ENCODE assay signal across 14 cellular contexts in genomic region chr2:17815466-17816184, GRCh38. TPM values are rescaled to one million over a fixed set of nuclear protein-coding genes. Genes with fewer than 3 reads are reported as not detected.
DNase-seq lines count a peak whose midpoint lies in the region; ATAC-seq and TF ChIP-seq lines count a peak whose summit lies in the region.
"Had no signal": no experiment of that assay in that cellular context is flagged by ENCODE, and none has a peak within 500 bp of the region (broad histone marks: within the 10 kb centered on the region; RNA-seq: fewer than 3 reads in every experiment).

No MANE protein-coding gene starts in this region.

- peak overlapping the region; percentile 74 for H3K9ac ChIP-seq in mammary epithelial cell (ENCODE audit: insufficient read depth, low read length)

- H3K27me3 ChIP-seq in mammary epithelial cell (ENCODE audit: insufficient read depth, low read length), result no peaks in the 10 kb centered on the region
- no peaks in the 10 kb centered on the region for H3K27me3 ChIP-seq in MG63
- H3K27me3 ChIP-seq in hepatocyte, result no peaks in the 10 kb centered on the region

- H3K27ac ChIP-seq in mammary epithelial cell (ENCODE audit: insufficient read depth, low read depth, low read length), result peak overlapping the region; percentile 97
- peak overlapping the region in 14 of 21 experiments; percentile 7 to 80 (median 49) for H3K27ac ChIP-seq in skin epidermis
- no peak overlapping the region for H3K27ac ChIP-seq in hepatocyte
- H3K27ac ChIP-seq: thoracic aorta, VCaP had no signal

- H3K4me2 ChIP-seq in mammary epithelial cell (ENCODE audit: insufficient read depth, low read depth, low read length) (peak overlapping the region; percentile 39), hepatocyte (no peak overlapping the region)

- in situ Hi-C loops in mammary epithelial cell (cut with MboI; ENCODE audit: low sequenced_read_pairs in 2 of 2), result no loop called here

- H3K9me3 ChIP-seq in mammary epithelial cell (replicated peaks; ENCODE audit: insufficient read depth, low read length) (no peaks in the 10 kb centered on the region), MG63 (no peaks in the 10 kb centered on the region), hepatocyte (ENCODE audit: low read depth) (no peaks in the 10 kb centered on the region)
- H3K9me3 ChIP-seq: thoracic aorta had no signal

- TF ChIP-seq CTCF in mammary epithelial cell (conservative IDR thresholded peaks at IDR 0.05 in 1 of 2, IDR thresholded peaks at IDR 0.05 in 1 of 2; ENCODE audit: extremely low read depth in 1 of 2, insufficient read depth in 1 of 2, low read depth in 1 of 2, low read length in 2 of 2), result no peak
- TF ChIP-seq CTCF in hepatocyte (IDR thresholded peaks at IDR 0.05; ENCODE audit: poor library complexity), result no peak

- H4K20me1 ChIP-seq in mammary epithelial cell (ENCODE audit: insufficient read depth, low read length) (no peaks in the 10 kb centered on the region), hepatocyte (ENCODE audit: insufficient read depth, poor library complexity, severe bottlenecking) (no peaks in the 10 kb centered on the region)

- H3K4me1 ChIP-seq in mammary epithelial cell (ENCODE audit: insufficient read depth, low read length), result peaks cover 44% of the 10 kb centered on the region
- no peaks in the 10 kb centered on the region for H3K4me1 ChIP-seq in hepatocyte (ENCODE audit: insufficient read depth)

- H3K79me2 ChIP-seq in mammary epithelial cell (ENCODE audit: insufficient read depth, low read length) (no peaks in the 10 kb centered on the region), hepatocyte (no peaks in the 10 kb centered on the region)

- WGBS in mammary epithelial cell (ENCODE audit: low coverage, missing lambda C conversion rate), result 7% methylated on average over 8 of the region's 8 CpGs
- 81% methylated on average over 8 of the region's 8 CpGs for WGBS in hepatocyte (ENCODE audit: low lambda C conversion rate, missing lambda C conversion rate)

- dilution Hi-C loops in mammary epithelial cell (cut with HindIII; ENCODE audit: low sequenced_read_pairs), result no loop called here

- H3K4me3 ChIP-seq in mammary epithelial cell (replicated peaks in 1 of 3; ENCODE audit: insufficient read depth in 1 of 3, low read depth in 2 of 3, low read length in 3 of 3), result no peak overlapping the region
- no peak overlapping the region for H3K4me3 ChIP-seq in skin epidermis
- H3K4me3 ChIP-seq in MG63, result no peak overlapping the region
- H3K4me3 ChIP-seq in hepatocyte, result no peak overlapping the region
- H3K4me3 ChIP-seq: thoracic aorta had no signal

- BruUV-seq in mammary epithelial cell (replicated peaks; lab: Mats Ljungman, UMichigan), result TSS peak; percentile 79

- peak; percentile 30 for ATAC-seq in GM19463 (IDR thresholded peaks at IDR 0.05; ENCODE audit: unreplicated experiment)
- peak; percentile 32 for ATAC-seq in HG03095 (IDR thresholded peaks at IDR 0.05; ENCODE audit: unreplicated experiment)
- no peak for ATAC-seq in HG03565 (IDR thresholded peaks at IDR 0.05; ENCODE audit: unreplicated experiment)

- intact Hi-C loops in mammary epithelial cell (cut with micrococcal nuclease), result loop anchor here (1.0 kb wide), 1 partner anchor 15 kb away; no protein-coding TSS in a partner anchor

- H2AFZ ChIP-seq in mammary epithelial cell (ENCODE audit: low read depth, low read length), result peak overlapping the region; percentile 88
- H2AFZ ChIP-seq in hepatocyte, result no peak overlapping the region

- CTCF ChIA-PET in mammary epithelial cell (lab: Charles Lee; ENCODE audit: low non-redundant PET), result no interaction called here

- H3K9me2 ChIP-seq in hepatocyte (replicated peaks; ENCODE audit: insufficient read depth), result no peaks in the 10 kb centered on the region

- DNase-seq in mammary epithelial cell (peak; percentile 80), NCI-H2107 (lab: John Stamatoyannopoulos, UW) (no peak), MG63 (no peak), hepatocyte (ENCODE audit: low spot score) (no peak)
- DNase-seq: activated gamma-delta T cell; NCI-H187 treated with DMSO at 0.1 percent for 48 hours; stimulated activated CD4-positive, alpha-beta T cell treated with anti-CD3 and anti-CD28 coated beads, Interleukin-4, amount 100 ng/mL, for 1 hour had no signal

- H3K36me3 ChIP-seq in mammary epithelial cell (ENCODE audit: insufficient read depth, low read length) (no peaks in the 10 kb centered on the region), MG63 (no peaks in the 10 kb centered on the region), hepatocyte (replicated peaks; ENCODE audit: insufficient read depth, low read depth) (no peaks in the 10 kb centered on the region)
- H3K36me3 ChIP-seq: thoracic aorta had no signal

RNA-seq across cellular contexts. Expression of gene MSGN1, which starts 0.6 kb away (rescaled TPM):
- not detected for total RNA-seq in mammary epithelial cell
- polyA plus RNA-seq in mammary epithelial cell, result not detected
- polyA minus RNA-seq in mammary epithelial cell, result not detected
- total RNA-seq in MG63 (2014; rRNA removed; shearing (Covaris generic); ENCODE audit: low replicate concordance), result not detected in 2 replicates
- total RNA-seq in hepatocyte, result not detected in 2 replicates
- not detected in 2 replicates for polyA plus RNA-seq in hepatocyte
- total RNA-seq: Daoy, thoracic aorta had no signal
